ENCODE assay signal across 14 cellular contexts in the genomic region with DNA sequence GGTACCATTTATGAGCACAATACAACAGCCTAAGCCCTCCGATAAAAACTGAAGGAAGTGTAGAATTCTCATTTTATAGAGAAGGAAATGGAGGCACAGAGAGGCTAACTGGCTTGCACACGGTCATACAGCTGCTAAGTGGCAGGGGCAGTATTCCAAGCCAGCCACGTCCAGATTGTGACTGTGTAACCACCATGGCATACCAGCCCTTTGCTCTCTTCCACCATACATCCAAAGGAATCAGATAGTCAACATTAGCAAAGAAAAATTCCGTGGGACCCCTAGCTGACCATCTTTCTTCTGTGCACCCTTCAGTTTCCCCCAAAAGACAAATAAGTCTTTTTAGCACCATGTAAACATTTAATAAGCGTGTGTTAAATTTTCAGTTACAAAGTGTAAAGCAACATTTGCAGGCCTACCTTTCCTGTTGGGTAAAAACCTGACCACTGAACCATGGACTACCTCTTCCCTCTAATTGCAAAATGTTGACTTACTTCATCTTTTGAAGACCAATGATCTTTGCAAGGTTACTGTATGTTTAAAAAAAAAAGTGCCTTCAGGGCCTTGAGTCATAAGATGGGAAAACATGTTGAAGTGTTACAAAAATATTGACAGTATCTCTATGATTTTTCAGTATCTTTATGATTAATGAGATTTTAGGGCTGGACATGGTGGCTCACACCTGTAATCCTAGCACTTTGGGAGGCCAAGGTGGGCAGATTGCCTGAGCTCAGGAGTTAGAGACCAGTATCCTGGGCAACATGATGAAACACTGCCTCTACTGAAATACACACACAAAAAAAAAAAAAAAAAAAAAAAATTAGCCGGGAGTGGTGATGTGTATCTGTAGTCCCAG.
"Had no signal": no experiment of that assay in that cellular context is flagged by ENCODE, and none has a peak within 500 bp of the region (broad histone marks: within the 10 kb centered on the region; RNA-seq: fewer than 3 reads in every experiment).

No MANE protein-coding gene starts in this region.

- ATAC-seq: activated naive CD4-positive, alpha-beta T cell treated with anti-CD3 and anti-CD28 coated beads, Interleukin-2, amount 50 U/mL, for 72 hours; body of pancreas had no signal

- DNase-seq: activated CD4-positive, alpha-beta T cell treated with anti-CD3 and anti-CD28 coated beads, Interleukin-2, amount 50 U/mL, for 1 hour; activated CD4-positive, CD25-positive, alpha-beta regulatory T cell; activated T-cell treated with anti-CD3 and anti-CD28 coated beads for 4 hours; amniotic stem cell; body of pancreas; cerebellar nuclear complex; endodermal cell; hypothalamus; kidney glomerular epithelial cell; ovary; retina; uterus had no signal

- H3K27me3 ChIP-seq: body of pancreas, ovary, uterus had no signal

- H3K4me1 ChIP-seq: body of pancreas, uterus had no signal

- H3K36me3 ChIP-seq: ovary, uterus had no signal

- H3K4me3 ChIP-seq: body of pancreas, ovary, skin epidermis, uterus had no signal

- H3K27ac ChIP-seq: body of pancreas, ovary, skin epidermis, uterus had no signal

- H3K9me3 ChIP-seq: body of pancreas, ovary, uterus had no signal
